In genomic region chr21:38788275-38788911, GRCh38 we compare ENCODE assay signal across 16 cellular contexts. TPM values are rescaled to one million over a fixed set of nuclear protein-coding genes. Genes with fewer than 3 reads are reported as not detected.
A peak's percentile ranks its signal among the peaks of the same experiment; 100 is the strongest.
DNase-seq lines count a peak whose midpoint lies in the region; ATAC-seq, FAIRE-seq and TF ChIP-seq lines count a peak whose summit lies in the region.
"Had no signal": no experiment of that assay in that cellular context is flagged by ENCODE, and none has a peak within 500 bp of the region (broad histone marks: within the 10 kb centered on the region; RNA-seq: fewer than 3 reads in every experiment).

No MANE protein-coding gene starts in this region.

- H3K4me1 Mint-ChIP-seq in activated CD4-positive, alpha-beta T cell treated with anti-CD3 and anti-CD28 coated beads for 36 hours, result peaks cover 11% of the 10 kb centered on the region
- H3K4me1 Mint-ChIP-seq in CD4-positive, alpha-beta T cell (ENCODE audit: low read depth), result peaks cover 6% of the 10 kb centered on the region

- no peak for FAIRE-seq in A549 (lab: Jason Lieb, UNC)
- FAIRE-seq: A204.1 had no signal

- H3K4me3 ChIP-seq in A549 (no peak overlapping the region), mammary epithelial cell (replicated peaks in 1 of 3; ENCODE audit: insufficient read depth in 1 of 3, low read depth in 2 of 3, low read length in 3 of 3) (peak overlapping the region in 1 of 3 experiments; percentile 41), right lobe of liver (no peak overlapping the region)
- H3K4me3 ChIP-seq: ovary had no signal

- 0 out of 3 replicates have a peak, but pooled peaks cover 14% of the 10 kb centered on the region for H3K9me3 ChIP-seq in A549
- H3K9me3 ChIP-seq in mammary epithelial cell (replicated peaks; ENCODE audit: insufficient read depth, low read length), result peaks cover under 1% of the 10 kb centered on the region
- no peaks in the 10 kb centered on the region for H3K9me3 ChIP-seq in right lobe of liver
- H3K9me3 ChIP-seq in CD4-positive, alpha-beta T cell (ENCODE audit: control insufficient read depth, low read length), result no peaks in the 10 kb centered on the region
- H3K9me3 ChIP-seq: ovary had no signal

- no peaks in the 10 kb centered on the region for H3K36me3 Mint-ChIP-seq in activated CD4-positive, alpha-beta T cell treated with anti-CD3 and anti-CD28 coated beads for 36 hours (ENCODE audit: low read depth)
- H3K36me3 Mint-ChIP-seq in CD4-positive, alpha-beta T cell (ENCODE audit: low read depth), result no peaks in the 10 kb centered on the region

- no TSS peak for BruUV-seq in mammary epithelial cell (replicated peaks; lab: Mats Ljungman, UMichigan)

- H4K20me1 ChIP-seq in mammary epithelial cell (ENCODE audit: insufficient read depth, low read length), result no peaks in the 10 kb centered on the region

- no peak overlapping the region for H3K4me3 Mint-ChIP-seq in activated CD4-positive, alpha-beta T cell treated with anti-CD3 and anti-CD28 coated beads for 36 hours
- no peak overlapping the region for H3K4me3 Mint-ChIP-seq in CD4-positive, alpha-beta T cell
- H3K4me3 Mint-ChIP-seq: activated CD4-positive, alpha-beta T cell treated with anti-CD3 and anti-CD28 coated beads, Interleukin-2, amount 10 ng/mL, durations not matched to agents 24 days and 14 days had no signal

- no peak overlapping the region for H3K27ac Mint-ChIP-seq in activated CD4-positive, alpha-beta T cell treated with anti-CD3 and anti-CD28 coated beads for 36 hours
- H3K27ac Mint-ChIP-seq in CD4-positive, alpha-beta T cell, result no peak overlapping the region
- H3K27ac Mint-ChIP-seq: activated CD4-positive, alpha-beta T cell treated with anti-CD3 and anti-CD28 coated beads, Interleukin-2, amount 10 ng/mL, durations not matched to agents 24 days and 14 days had no signal

- peak overlapping the region; percentile 77 for H3K4me2 ChIP-seq in A549
- H3K4me2 ChIP-seq in mammary epithelial cell (ENCODE audit: insufficient read depth, low read depth, low read length), result peak overlapping the region; percentile 85

- H3K27me3 ChIP-seq in mammary epithelial cell (ENCODE audit: insufficient read depth, low read length), result no peaks in the 10 kb centered on the region
- no peaks in the 10 kb centered on the region for H3K27me3 ChIP-seq in right lobe of liver
- H3K27me3 ChIP-seq in CD4-positive, alpha-beta T cell (ENCODE audit: control insufficient read depth, insufficient read depth, low read length), result no peaks in the 10 kb centered on the region
- H3K27me3 ChIP-seq: ovary had no signal

- intact Hi-C loops in mammary epithelial cell (cut with micrococcal nuclease), result no loop called here
- intact Hi-C loops in right lobe of liver (cut with DNase I), result no loop called here
- intact Hi-C loops in activated CD4-positive, alpha-beta T cell treated with anti-CD3 and anti-CD28 coated beads for 36 hours (cut with DNase I, micrococcal nuclease), result no loop called here
- intact Hi-C loops in CD4-positive, alpha-beta T cell (cut with DNase I, micrococcal nuclease), result no loop called here

- H3K27ac ChIP-seq in A549 (peak overlapping the region; percentile 89 to 95), mammary epithelial cell (ENCODE audit: insufficient read depth, low read depth, low read length) (peak overlapping the region; percentile 89), right lobe of liver (peak overlapping the region; percentile 61 to 82 (median 72))
- H3K27ac ChIP-seq in CD4-positive, alpha-beta T cell (ENCODE audit: low read depth, low read length), result no peak overlapping the region
- H3K27ac ChIP-seq: ovary had no signal

- H3K27me3 Mint-ChIP-seq in activated CD4-positive, alpha-beta T cell treated with anti-CD3 and anti-CD28 coated beads for 36 hours, result no peaks in the 10 kb centered on the region
- H3K27me3 Mint-ChIP-seq in CD4-positive, alpha-beta T cell, result no peaks in the 10 kb centered on the region
- H3K27me3 Mint-ChIP-seq: activated CD4-positive, alpha-beta T cell treated with anti-CD3 and anti-CD28 coated beads, Interleukin-2, amount 10 ng/mL, durations not matched to agents 24 days and 14 days had no signal

- H3K79me2 ChIP-seq in mammary epithelial cell (ENCODE audit: insufficient read depth, low read length), result no peaks in the 10 kb centered on the region

- no peak for TF ChIP-seq EP300 in A549 (IDR thresholded peaks at IDR 0.05)

- no peaks in the 10 kb centered on the region for H3K9me3 Mint-ChIP-seq in activated CD4-positive, alpha-beta T cell treated with anti-CD3 and anti-CD28 coated beads for 36 hours (ENCODE audit: low read depth)
- H3K9me3 Mint-ChIP-seq in CD4-positive, alpha-beta T cell, result no peaks in the 10 kb centered on the region

- TF ChIP-seq POLR2A in A549 (IDR thresholded peaks at IDR 0.05; ENCODE audit: low read length) (no peak), right lobe of liver (IDR thresholded peaks at IDR 0.05) (no peak)

- TF ChIP-seq CTCF in A549 (IDR thresholded peaks at IDR 0.05), result no peak
- no peak for TF ChIP-seq CTCF in mammary epithelial cell (conservative IDR thresholded peaks at IDR 0.05 in 1 of 2, IDR thresholded peaks at IDR 0.05 in 1 of 2; ENCODE audit: extremely low read depth in 1 of 2, insufficient read depth in 1 of 2, low read depth in 1 of 2, low read length in 2 of 2)
- TF ChIP-seq CTCF in right lobe of liver (IDR thresholded peaks at IDR 0.05), result no peak
- TF ChIP-seq CTCF in CD4-positive, alpha-beta T cell (IDR thresholded peaks at IDR 0.05), result no peak

- no peak for TF ChIP-seq RAD21 in A549 (conservative IDR thresholded peaks at IDR 0.05 in 1 of 2, IDR thresholded peaks at IDR 0.05 in 1 of 2)

- H2AFZ ChIP-seq in mammary epithelial cell (ENCODE audit: low read depth, low read length), result peak overlapping the region; percentile 81

- H3K4me1 ChIP-seq in A549 (peaks cover 37% of the 10 kb centered on the region), mammary epithelial cell (ENCODE audit: insufficient read depth, low read length) (peaks cover 15% of the 10 kb centered on the region), right lobe of liver (peaks cover 0 to 33% (median 10%) of the 10 kb centered on the region in 4 donors)

- H3K36me3 ChIP-seq in mammary epithelial cell (ENCODE audit: insufficient read depth, low read length), result no peaks in the 10 kb centered on the region
- no peaks in the 10 kb centered on the region for H3K36me3 ChIP-seq in right lobe of liver
- H3K36me3 ChIP-seq: ovary had no signal

- peak overlapping the region; percentile 33 for H3K9ac ChIP-seq in mammary epithelial cell (ENCODE audit: insufficient read depth, low read length)

- ATAC-seq in A549 (peak in 1 of 2 experiments; percentile 14; a peak in 2 of 6 replicates), right lobe of liver (no peak)
- no peak for ATAC-seq in activated CD4-positive, alpha-beta T cell treated with anti-CD3 and anti-CD28 coated beads for 36 hours
- no peak for ATAC-seq in CD4-positive, alpha-beta T cell (ENCODE audit: poor library complexity)

- POLR2A ChIA-PET in A549 (lab: Yijun Ruan, JAX), result interaction anchor here (1.2 to 2.0 kb wide), 2 partner anchors 10 to 395 kb away, joined by 3 to 10 read pairs; partner anchors contain the start of gene PSMG1
- POLR2A ChIA-PET in activated CD4-positive, alpha-beta T cell treated with anti-CD3 and anti-CD28 coated beads for 36 hours (lab: Charles Lee), result no interaction called here
- POLR2A ChIA-PET in CD4-positive, alpha-beta T cell (lab: Charles Lee), result no interaction called here

- dilution Hi-C loops in mammary epithelial cell (cut with HindIII; ENCODE audit: low sequenced_read_pairs), result no loop called here

- CTCF ChIA-PET in A549 (lab: Yijun Ruan, JAX) (interaction anchor here (1.1 to 2.2 kb wide), 7 partner anchors 9 to 54 kb away, joined by 3 to 6 read pairs (median 3); no protein-coding TSS in a partner anchor), mammary epithelial cell (lab: Charles Lee; ENCODE audit: low non-redundant PET) (no interaction called here)
- CTCF ChIA-PET in activated CD4-positive, alpha-beta T cell treated with anti-CD3 and anti-CD28 coated beads for 36 hours (lab: Charles Lee), result interaction anchor here (0.6 kb wide), 1 partner anchor 283 kb away, joined by 3 read pairs; no protein-coding TSS in a partner anchor
- CTCF ChIA-PET in CD4-positive, alpha-beta T cell (lab: Charles Lee), result no interaction called here

- in situ Hi-C loops in mammary epithelial cell (cut with MboI; ENCODE audit: low sequenced_read_pairs in 2 of 2) (loop anchor here in 1 of 2 donors (10.0 kb wide), 1 partner anchor 56 kb away; no protein-coding TSS in a partner anchor), ACHN (cut with HindIII; ENCODE audit: low pct_ligation_motif_present, low pct_unique_long_range_greater_than_20kb, low sequenced_read_pairs) (no loop called here)

- DNase-seq in A549 (ENCODE audit: low read depth in 1 of 2, low spot score in 1 of 2), result no peak
- peak; percentile 23 for DNase-seq in NCI-H526 treated with DMSO at 0.1 percent for 48 hours (lab: John Stamatoyannopoulos, UW)
- no peak for DNase-seq in mammary epithelial cell
- DNase-seq in right lobe of liver, result no peak
- no peak for DNase-seq in ACHN
- no peak for DNase-seq in activated CD4-positive, alpha-beta T cell treated with anti-CD3 and anti-CD28 coated beads for 36 hours
- no peak for DNase-seq in CD4-positive, alpha-beta T cell
- no peak for DNase-seq in NCI-H748 treated with DMSO at 0.1 percent for 48 hours (lab: John Stamatoyannopoulos, UW)
- DNase-seq: activated CD4-positive, alpha-beta T cell treated with anti-CD3 and anti-CD28 coated beads, Interleukin-2, amount 10 ng/mL, durations not matched to agents 24 days and 14 days; activated naive CD4-positive, alpha-beta T cell treated with Interleukin-2 at 50 U/mL for 16 hours; GF-D8; H9; hypothalamus; NCI-H524 treated with DMSO at 0.1 percent for 48 hours; ovary had no signal

- 79% methylated on average over 4 of the region's 4 CpGs for WGBS in A549 (ENCODE audit: missing lambda C conversion rate)
- WGBS in mammary epithelial cell (ENCODE audit: low coverage, missing lambda C conversion rate), result 61% methylated on average over 4 of the region's 4 CpGs
- 95% methylated on average over 4 of the region's 4 CpGs for WGBS in right lobe of liver (ENCODE audit: insufficient coverage, low coverage, low lambda C conversion rate, missing lambda C conversion rate)

TF ChIP-seq in A549, 52 proteins besides CTCF, POLR2A, EP300 and RAD21 (continues in another document):
- no peak for TF ChIP-seq SREBF2 (IDR thresholded peaks at IDR 0.05)
- no peak for TF ChIP-seq RNF2 (IDR thresholded peaks at IDR 0.05; ENCODE audit: borderline replicate concordance, low read depth)

RNA-seq across cellular contexts. Expression of gene ETS2, which starts 17.3 kb away (rescaled TPM):
- polyA plus RNA-seq in A549 (2011; rRNA removed) (41.6 and 42.6 TPM in 2 replicates), A549 (2017; fragmentation: RNase III; extraction: RNeasy Plus Mini Kit Qiagen cat#74134 plus additional on column Dnase treatment) (45.5 to 48.0 TPM (median 46.1 TPM) in 3 replicates), mammary epithelial cell (21.9 TPM)
- polyA plus RNA-seq in A549 (2012; cell fraction: cytosol; rRNA removed), result 35.1 and 45.9 TPM in 2 replicates
- 87.4 and 104 TPM in 2 replicates for polyA plus RNA-seq in A549 (2012; cell fraction: nucleus; rRNA removed)
- 38.4 and 46.6 TPM in 2 replicates for polyA minus RNA-seq in A549 (2011; rRNA and poly(A)+ RNA removed)
- total RNA-seq in mammary epithelial cell (10 to 100 TPM; 60.3 to 62.3 TPM), right lobe of liver (100 to 1,000 TPM in 4 of 6 experiments, 10 to 100 TPM in 2; 38.3 to 252 (median 129) TPM)
- 27.6 TPM for polyA minus RNA-seq in mammary epithelial cell
- 10 to 100 TPM; 44.7 to 61.9 TPM for total RNA-seq in activated CD4-positive, alpha-beta T cell treated with anti-CD3 and anti-CD28 coated beads for 36 hours
- total RNA-seq in CD4-positive, alpha-beta T cell, result 10 to 100 TPM; 11.4 to 13.9 TPM

Comparison
In these comparisons a context has a peak if more than half of its experiments do, and no peak if none do; other contexts are left out.
1. CTCF ChIA-PET loops: an anchor here in A549 (1.1 to 2.2 kb wide) and activated CD4-positive, alpha-beta T cell treated with anti-CD3 and anti-CD28 coated beads for 36 hours (0.6 kb wide); none called in mammary epithelial cell and CD4-positive, alpha-beta T cell.